Comparison of ENCODE assay signal across 30 cellular contexts in the genomic region with DNA sequence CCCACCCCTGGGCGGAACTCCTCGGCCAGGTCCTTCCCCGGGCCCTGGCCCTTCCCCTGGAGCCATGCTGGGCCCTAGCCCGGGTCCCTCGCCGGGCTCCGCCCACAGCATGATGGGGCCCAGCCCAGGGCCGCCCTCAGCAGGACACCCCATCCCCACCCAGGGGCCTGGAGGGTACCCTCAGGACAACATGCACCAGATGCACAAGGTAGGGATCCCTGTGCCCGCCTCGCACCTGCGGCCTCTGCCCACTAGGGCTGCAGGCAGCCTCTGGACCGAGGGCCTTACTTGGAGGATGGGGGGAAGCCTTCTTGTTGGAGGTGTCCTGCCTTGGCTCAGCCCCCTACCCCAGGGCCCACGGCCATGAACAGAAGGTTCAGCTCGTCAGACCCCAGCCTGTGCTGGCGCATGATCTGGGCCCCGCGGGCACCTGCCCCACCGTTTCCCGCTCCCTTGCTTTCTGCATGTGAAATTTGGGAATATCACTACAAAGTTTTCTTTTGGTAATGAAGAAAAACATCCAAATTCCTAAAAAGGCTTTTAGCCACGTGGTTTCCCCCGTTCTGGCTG. TPM values are rescaled to one million over a fixed set of nuclear protein-coding genes. Genes with fewer than 3 reads are reported as not detected.
DNase-seq lines count a peak whose midpoint lies in the region; ATAC-seq and TF ChIP-seq lines count a peak whose summit lies in the region.
"Had no signal": no experiment of that assay in that cellular context is flagged by ENCODE, and none has a peak within 500 bp of the region (broad histone marks: within the 10 kb centered on the region; RNA-seq: fewer than 3 reads in every experiment).

No MANE protein-coding gene starts in this region.

- no peaks in the 10 kb centered on the region for H3K9me3 ChIP-seq in SK-N-SH
- H3K9me3 ChIP-seq in aorta (ENCODE audit: control insufficient read depth, low read length) = no peaks in the 10 kb centered on the region
- H3K9me3 ChIP-seq: HAP-1, sigmoid colon, tibial nerve had no signal

- peaks cover 63% of the 10 kb centered on the region for H4K20me1 ChIP-seq in SK-N-SH (ENCODE audit: insufficient read depth)

- H3K4me1 ChIP-seq in SK-N-SH (ENCODE audit: control insufficient read depth in 1 of 2, insufficient read depth in 2 of 2, low read depth in 1 of 2, low read length in 1 of 2) (no peaks in the 10 kb centered on the region), aorta (ENCODE audit: control insufficient read depth in 1 of 2, insufficient read depth in 2 of 2, low read length in 2 of 2) (no peaks in the 10 kb centered on the region)
- H3K4me1 ChIP-seq: HAP-1, sigmoid colon had no signal

- ATAC-seq in SK-N-SH treated with all-trans-retinoic acid at 6 μM for 48 hours = no peak
- ATAC-seq in WTC11 = peak; percentile 18; the same call in 1 of the 2 replicates
- peak; percentile 18 for ATAC-seq in left lobe of liver
- peak; percentile 6 for ATAC-seq in aorta (ENCODE audit: low FRiP score)
- no peak for ATAC-seq in HG02759 (IDR thresholded peaks at IDR 0.05; ENCODE audit: unreplicated experiment)
- ATAC-seq: activated CD8-positive, alpha-beta T cell treated with anti-CD3 and anti-CD28 coated beads for 36 hours; left colon had no signal

- no peak for TF ChIP-seq RAD21 in SK-N-SH (IDR thresholded peaks at IDR 0.05; ENCODE audit: low read length)

- TF ChIP-seq CTCF in SK-N-SH (IDR thresholded peaks at IDR 0.05) (peak; percentile 11; the same call in 1 of the 2 replicates), WTC11 (IDR thresholded peaks at IDR 0.05) (no peak)

- peaks cover 27% of the 10 kb centered on the region for H3K36me3 Mint-ChIP-seq in WTC11

- H3K9me3 Mint-ChIP-seq in WTC11 = no peaks in the 10 kb centered on the region
- H3K9me3 Mint-ChIP-seq: activated CD8-positive, alpha-beta T cell treated with anti-CD3 and anti-CD28 coated beads for 36 hours; brain; CD4-positive, CD25-positive, alpha-beta regulatory T cell had no signal

- H3F3A ChIP-seq in SK-N-SH (replicated peaks; ENCODE audit: insufficient read depth) = no peaks in the 10 kb centered on the region

- H3K4me2 ChIP-seq in SK-N-SH = no peak overlapping the region
- H3K4me2 ChIP-seq: PC-9 had no signal

- H3K27me3 ChIP-seq in SK-N-SH (ENCODE audit: insufficient read depth) = no peaks in the 10 kb centered on the region
- H3K27me3 ChIP-seq in aorta (ENCODE audit: control insufficient read depth in 1 of 2, insufficient read depth in 2 of 2, low read length in 1 of 2) = no peaks in the 10 kb centered on the region
- H3K27me3 ChIP-seq: dorsolateral prefrontal cortex, sigmoid colon, tibial nerve had no signal

- no peak overlapping the region for H3K27ac Mint-ChIP-seq in WTC11
- H3K27ac Mint-ChIP-seq: activated CD8-positive, alpha-beta T cell treated with anti-CD3 and anti-CD28 coated beads for 36 hours had no signal

- H3K9me2 ChIP-seq in SK-N-SH = no peaks in the 10 kb centered on the region

- H3K36me3 ChIP-seq in SK-N-SH (replicated peaks in 1 of 2; ENCODE audit: control insufficient read depth in 1 of 2, insufficient read depth in 2 of 2, low read length in 1 of 2) (peaks cover 20 to 34% of the 10 kb centered on the region in 2 experiments), aorta (ENCODE audit: control insufficient read depth in 1 of 2, insufficient read depth in 2 of 2, low read length in 1 of 2) (peaks cover 0 to under 1% of the 10 kb centered on the region in 2 donors)

- H3K79me2 ChIP-seq in SK-N-SH (ENCODE audit: insufficient read depth) = peaks cover 64% of the 10 kb centered on the region

- POLR2A ChIA-PET in SK-N-SH (lab: Yijun Ruan, JAX) = no interaction called here
- POLR2A ChIA-PET in WTC11 (lab: Charles Lee) = no interaction called here

- no peak overlapping the region for H3K4me3 Mint-ChIP-seq in WTC11
- H3K4me3 Mint-ChIP-seq: activated CD8-positive, alpha-beta T cell treated with anti-CD3 and anti-CD28 coated beads for 36 hours; brain; CD4-positive, CD25-positive, alpha-beta regulatory T cell had no signal

- no peak overlapping the region for H3K27ac ChIP-seq in SK-N-SH (ENCODE audit: low read depth in 2 of 2, low read length in 1 of 2)
- H3K27ac ChIP-seq in aorta (ENCODE audit: low read depth in 1 of 2, low read length in 2 of 2) = no peak overlapping the region
- H3K27ac ChIP-seq: 22Rv1, dorsolateral prefrontal cortex, PC-9, sigmoid colon, tibial nerve had no signal

- DNase-seq in SK-N-SH = no peak
- peak; percentile 24 for DNase-seq in WTC11 (ENCODE audit: low spot score)
- no peak for DNase-seq in left lobe of liver (ENCODE audit: low spot score)
- no peak for DNase-seq in aorta
- DNase-seq in effector CD8-positive, alpha-beta T cell (lab: John Stamatoyannopoulos, UW) = no peak
- no peak for DNase-seq in HPDE6-E6E7 (ENCODE audit: extremely low spot score)
- DNase-seq: activated CD4-positive, alpha-beta T cell treated with anti-CD3 and anti-CD28 coated beads for 1 hour; activated CD8-positive, alpha-beta T cell treated with anti-CD3 and anti-CD28 coated beads for 36 hours; activated naive CD4-positive, alpha-beta T cell treated with anti-CD3 and anti-CD28 coated beads, Interleukin-2, amount 50 U/mL, for 16 hours; CD4-positive, CD25-positive, alpha-beta regulatory T cell; cerebellar nuclear complex; DND-41; dorsolateral prefrontal cortex; Kasumi-1; left colon; NCI-H1436; NCI-H2081 treated with DMSO at 0.1 percent for 48 hours; NCI-H2227 treated with DMSO at 0.1 percent for 48 hours; NCI-H526 treated with DMSO at 0.1 percent for 48 hours; PC-9; sigmoid colon; stimulated activated CD4-positive, alpha-beta T cell treated with anti-CD3 and anti-CD28 coated beads, Interleukin-12 subunit alpha, Interleukin-12 subunit beta, amount 100 ng/mL, for 4 hours; stimulated activated CD4-positive, alpha-beta T cell treated with anti-CD3 and anti-CD28 coated beads, Interleukin-2, amount 100 ng/mL, for 48 hours; T-helper 2 cell had no signal

- no peak overlapping the region for H2AFZ ChIP-seq in SK-N-SH (ENCODE audit: low read depth)
- H2AFZ ChIP-seq: PC-9 had no signal

- 89% methylated on average over 13 of the region's 21 CpGs for WGBS in SK-N-SH (ENCODE audit: low lambda C conversion rate)
- 89% methylated on average over 21 of the region's 21 CpGs for WGBS in aorta, 2 donors

- H3K27me3 Mint-ChIP-seq in WTC11 (ENCODE audit: low read depth) = no peaks in the 10 kb centered on the region
- H3K27me3 Mint-ChIP-seq: activated CD8-positive, alpha-beta T cell treated with anti-CD3 and anti-CD28 coated beads for 36 hours; brain; CD4-positive, CD25-positive, alpha-beta regulatory T cell had no signal

- peaks cover 9% of the 10 kb centered on the region; the same call in 1 of the 2 replicates for H3K4me1 Mint-ChIP-seq in WTC11
- H3K4me1 Mint-ChIP-seq: brain had no signal

- CTCF ChIA-PET in SK-N-SH (lab: Yijun Ruan, JAX) (interaction anchor here (1.3 kb wide), 1 partner anchor 42 kb away, joined by 3 read pairs; no protein-coding TSS in a partner anchor), WTC11 (lab: Charles Lee) (interaction anchor here (1.1 to 1.8 kb wide), 2 partner anchors 47 to 142 kb away, joined by 3 to 5 read pairs; no protein-coding TSS in a partner anchor)

- intact Hi-C loops in aorta (cut with DNase I) = no loop called here

- H3K4me3 ChIP-seq in SK-N-SH (ENCODE audit: low read depth in 2 of 2, low read length in 1 of 2) (no peak overlapping the region), aorta (ENCODE audit: low read length in 2 of 2) (no peak overlapping the region)
- H3K4me3 ChIP-seq: dorsolateral prefrontal cortex, HAP-1, PC-9, sigmoid colon, tibial nerve had no signal

- H3K9ac ChIP-seq in SK-N-SH = no peak overlapping the region

- no peak for TF ChIP-seq EP300 in SK-N-SH (IDR thresholded peaks at IDR 0.05; ENCODE audit: borderline replicate concordance in 1 of 2, low read depth in 1 of 2, low read length in 1 of 2)

TF ChIP-seq in SK-N-SH, 30 proteins besides CTCF, POLR2A, EP300 and RAD21 (continues in another document):
- no peak for TF ChIP-seq JUND (IDR thresholded peaks at IDR 0.05)

TF ChIP-seq in WTC11, 78 proteins besides CTCF, POLR2A, EP300 and RAD21 (continues in another document):
- TF ChIP-seq, protein P1, sequence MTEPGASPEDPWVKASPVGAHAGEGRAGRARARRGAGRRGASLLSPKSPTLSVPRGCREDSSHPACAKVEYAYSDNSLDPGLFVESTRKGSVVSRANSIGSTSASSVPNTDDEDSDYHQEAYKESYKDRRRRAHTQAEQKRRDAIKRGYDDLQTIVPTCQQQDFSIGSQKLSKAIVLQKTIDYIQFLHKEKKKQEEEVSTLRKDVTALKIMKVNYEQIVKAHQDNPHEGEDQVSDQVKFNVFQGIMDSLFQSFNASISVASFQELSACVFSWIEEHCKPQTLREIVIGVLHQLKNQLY (CRISPR knock-in tag; IDR thresholded peaks at IDR 0.05) = no peak
- TF ChIP-seq NFE2L1 (CRISPR knock-in tag; IDR thresholded peaks at IDR 0.05) (no peak), ZNF396 (CRISPR knock-in tag; IDR thresholded peaks at IDR 0.05; ENCODE audit: borderline replicate concordance) (no peak), RELA (CRISPR knock-in tag; IDR thresholded peaks at IDR 0.05; ENCODE audit: borderline replicate concordance) (no peak)

RNA-seq across cellular contexts. Expression of a gene that starts 23.4 kb away (rescaled TPM):
- 48.3 and 90.7 TPM in 2 replicates for polyA plus RNA-seq in SK-N-SH (2012; rRNA removed)
- 58.0 and 70.3 TPM in 2 replicates for polyA plus RNA-seq in SK-N-SH (2012; cell fraction: cytosol; rRNA removed)
- 142 and 154 TPM in 2 replicates for polyA plus RNA-seq in SK-N-SH (2012; cell fraction: nucleus; rRNA removed)
- total RNA-seq in WTC11 (2021) = 268 to 295 TPM (median 284 TPM) in 3 replicates
- total RNA-seq in left lobe of liver = 29.6 TPM
- total RNA-seq in aorta = 10 to 100 TPM; 65.0 to 67.4 TPM
- polyA plus RNA-seq in aorta = 10 to 100 TPM; 17.8 to 61.8 TPM

RNA-seq across cellular contexts. Expression of a gene that starts 55.6 kb away (rescaled TPM):
- 11.7 and 12.5 TPM in 2 replicates for polyA plus RNA-seq in SK-N-SH (2012; rRNA removed)
- 9.1 and 12.9 TPM in 2 replicates for polyA plus RNA-seq in SK-N-SH (2012; cell fraction: cytosol; rRNA removed)
- polyA plus RNA-seq in SK-N-SH (2012; cell fraction: nucleus; rRNA removed) = 10.5 and 11.2 TPM in 2 replicates
- total RNA-seq in WTC11 (2021) = 30.0 to 33.8 TPM (median 32.0 TPM) in 3 replicates
- total RNA-seq in left lobe of liver = 17.2 TPM
- total RNA-seq in aorta = 10 to 100 TPM; 13.7 to 15.7 TPM
- polyA plus RNA-seq in aorta = 10 to 100 TPM; 15.2 to 16.0 TPM

RNA-seq across cellular contexts. Expression of a gene that starts 55.8 kb away (rescaled TPM):
- polyA plus RNA-seq in SK-N-SH (2012; rRNA removed) (61.3 and 62.5 TPM in 2 replicates), aorta (10 to 100 TPM; 30.1 to 41.1 TPM)
- polyA plus RNA-seq in SK-N-SH (2012; cell fraction: cytosol; rRNA removed) = 22.3 and 40.1 TPM in 2 replicates
- polyA plus RNA-seq in SK-N-SH (2012; cell fraction: nucleus; rRNA removed) = 84.7 and 85.3 TPM in 2 replicates
- total RNA-seq in WTC11 (2021) (63.3 to 65.5 TPM (median 64.4 TPM) in 3 replicates), left lobe of liver (27.9 TPM), aorta (10 to 100 TPM; 36.5 to 41.8 TPM)

Comparison
In these comparisons a context has a peak if more than half of its experiments do, and no peak if none do; other contexts are left out.
1. ATAC-seq: peak in WTC11 (single experiment), left lobe of liver (single experiment) and aorta (single experiment); none in SK-N-SH treated with all-trans-retinoic acid at 6 μM for 48 hours (single experiment) and HG02759 (single experiment).